In the genomic region with DNA sequence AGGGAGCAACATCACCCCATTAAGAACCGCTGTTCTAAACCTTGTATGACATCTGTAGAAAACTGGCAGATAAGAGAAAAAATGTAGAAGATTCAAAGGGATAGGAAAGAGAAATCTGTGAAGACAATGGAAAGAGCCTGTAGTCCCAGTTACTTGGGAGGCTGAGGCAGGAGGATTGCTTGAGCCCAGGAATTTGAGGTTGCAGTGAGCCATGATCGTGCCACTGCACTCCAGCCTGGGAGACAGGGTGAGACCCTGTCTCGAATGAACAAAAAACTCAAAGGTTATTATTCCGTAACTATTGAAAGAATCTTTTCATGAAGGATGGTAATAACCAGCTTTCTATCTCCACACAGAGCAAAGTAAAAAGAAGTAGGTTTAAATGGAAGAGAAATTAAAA, we compare ENCODE assay signal across 23 cellular contexts. TPM values are rescaled to one million over a fixed set of nuclear protein-coding genes. Genes with fewer than 3 reads are reported as not detected.
"Had no signal": no experiment of that assay in that cellular context is flagged by ENCODE, and none has a peak within 500 bp of the region (broad histone marks: within the 10 kb centered on the region; RNA-seq: fewer than 3 reads in every experiment).

No MANE protein-coding gene starts in this region.

- DNase-seq: activated CD4-positive, alpha-beta T cell treated with anti-CD3 and anti-CD28 coated beads for 48 hours; activated CD4-positive, alpha-beta T cell treated with anti-CD3 and anti-CD28 coated beads, Interleukin-2, amount 50 U/mL, for 48 hours; activated CD4-positive, CD25-positive, alpha-beta regulatory T cell treated with anti-CD3 and anti-CD28 coated beads, Interleukin-2, amount 50 U/mL, for 72 hours; activated CD8-positive, alpha-beta memory T cell treated with anti-CD3 and anti-CD28 coated beads, Interleukin-2, amount 10 ng/mL, durations not matched to agents 7 days and 5 days; activated effector memory CD4-positive, alpha-beta T cell treated with anti-CD3 and anti-CD28 coated beads, Interleukin-2, amount 50 U/mL, for 16 hours; activated naive CD4-positive, alpha-beta T cell treated with Interleukin-2 at 50 U/mL for 16 hours; activated naive CD8-positive, alpha-beta T cell treated with anti-CD3 and anti-CD28 coated beads, Interleukin-2, amount 50 U/mL, for 24 hours; activated T-cell treated with anti-CD3 and anti-CD28 coated beads, Interleukin-2, amount 50 U/mL, for 24 hours; amniotic stem cell; body of pancreas; Kasumi-1; NCI-H1105 treated with DMSO at 0.1 percent for 48 hours; NCI-H1436 treated with DMSO at 0.1 percent for 48 hours; NCI-H187; NCI-H2081; PC-3; SHP77 treated with DMSO at 0.1 percent for 48 hours had no signal

- H3K27ac ChIP-seq: ascending aorta had no signal

- H3K4me1 Mint-ChIP-seq: central memory CD8-positive, alpha-beta T cell had no signal

- H3K36me3 ChIP-seq: ascending aorta had no signal

- ATAC-seq: activated CD8-positive, alpha-beta memory T cell treated with anti-CD3 and anti-CD28 coated beads, Interleukin-2, amount 10 ng/mL, durations not matched to agents 7 days and 5 days; activated naive CD4-positive, alpha-beta T cell treated with anti-CD3 and anti-CD28 coated beads, Interleukin-2, amount 50 U/mL, for 72 hours; activated naive CD8-positive, alpha-beta T cell treated with anti-CD3 and anti-CD28 coated beads, Interleukin-2, amount 50 U/mL, for 24 hours; body of pancreas; PC-3; WTC11 had no signal

- H3K4me3 ChIP-seq: ascending aorta, body of pancreas had no signal

- H3K9me3 ChIP-seq: ascending aorta, body of pancreas had no signal

- H3K27me3 ChIP-seq: ascending aorta, body of pancreas had no signal

- H3K9me3 Mint-ChIP-seq: activated naive CD4-positive, alpha-beta T cell treated with anti-CD3 and anti-CD28 coated beads, Interleukin-2, amount 50 U/mL, for 72 hours; activated naive CD8-positive, alpha-beta T cell treated with anti-CD3 and anti-CD28 coated beads, Interleukin-2, amount 50 U/mL, for 24 hours; activated T-cell treated with anti-CD3 and anti-CD28 coated beads, Interleukin-2, amount 50 U/mL, for 24 hours; activated T-helper 1 cell treated with anti-CD3 and anti-CD28 coated beads, Interleukin-12 subunit alpha, Interleukin-12 subunit beta, Interleukin-2, Interleukin-4 antibody, amounts not matched to agents 30 ng/mL and 10 ng/mL and 1 ng/mL, durations not matched to agents 14 hours and 24 hours and 36 hours; central memory CD8-positive, alpha-beta T cell; T-helper 1 cell treated with Interleukin-12 subunit alpha and Interleukin-12 subunit beta and Interleukin-4 antibody, amounts not matched to agents 30 μg/mL and 1 μg/mL, for 36 hours; WTC11 had no signal

- H3K36me3 Mint-ChIP-seq: activated CD8-positive, alpha-beta memory T cell treated with anti-CD3 and anti-CD28 coated beads, Interleukin-2, amount 10 ng/mL, durations not matched to agents 7 days and 5 days; activated naive CD4-positive, alpha-beta T cell treated with anti-CD3 and anti-CD28 coated beads, Interleukin-2, amount 50 U/mL, for 72 hours; WTC11 had no signal

- H3K4me3 Mint-ChIP-seq: activated CD8-positive, alpha-beta memory T cell treated with anti-CD3 and anti-CD28 coated beads, Interleukin-2, amount 10 ng/mL, durations not matched to agents 7 days and 5 days; activated naive CD8-positive, alpha-beta T cell treated with anti-CD3 and anti-CD28 coated beads, Interleukin-2, amount 50 U/mL, for 24 hours; activated T-cell treated with anti-CD3 and anti-CD28 coated beads, Interleukin-2, amount 50 U/mL, for 24 hours; activated T-helper 1 cell treated with anti-CD3 and anti-CD28 coated beads, Interleukin-12 subunit alpha, Interleukin-12 subunit beta, Interleukin-2, Interleukin-4 antibody, amounts not matched to agents 30 ng/mL and 10 ng/mL and 1 ng/mL, durations not matched to agents 14 hours and 24 hours and 36 hours; central memory CD8-positive, alpha-beta T cell; T-helper 1 cell treated with Interleukin-12 subunit alpha and Interleukin-12 subunit beta and Interleukin-4 antibody, amounts not matched to agents 30 μg/mL and 1 μg/mL, for 36 hours; WTC11 had no signal

- H3K27ac Mint-ChIP-seq: activated CD8-positive, alpha-beta memory T cell treated with anti-CD3 and anti-CD28 coated beads, Interleukin-2, amount 10 ng/mL, durations not matched to agents 7 days and 5 days; activated naive CD4-positive, alpha-beta T cell treated with anti-CD3 and anti-CD28 coated beads, Interleukin-2, amount 50 U/mL, for 72 hours; activated naive CD8-positive, alpha-beta T cell treated with anti-CD3 and anti-CD28 coated beads, Interleukin-2, amount 50 U/mL, for 24 hours; activated T-cell treated with anti-CD3 and anti-CD28 coated beads, Interleukin-2, amount 50 U/mL, for 24 hours; activated T-helper 1 cell treated with anti-CD3 and anti-CD28 coated beads, Interleukin-12 subunit alpha, Interleukin-12 subunit beta, Interleukin-2, Interleukin-4 antibody, amounts not matched to agents 30 ng/mL and 10 ng/mL and 1 ng/mL, durations not matched to agents 14 hours and 24 hours and 36 hours; T-helper 1 cell treated with Interleukin-12 subunit alpha and Interleukin-12 subunit beta and Interleukin-4 antibody, amounts not matched to agents 30 μg/mL and 1 μg/mL, for 36 hours; WTC11 had no signal

RNA-seq across cellular contexts. Expression of a gene that starts 1.6 kb away (rescaled TPM):
- total RNA-seq: activated naive CD4-positive, alpha-beta T cell treated with anti-CD3 and anti-CD28 coated beads, Interleukin-2, amount 50 U/mL, for 72 hours; activated T-helper 1 cell treated with anti-CD3 and anti-CD28 coated beads, Interleukin-12 subunit alpha, Interleukin-12 subunit beta, Interleukin-2, Interleukin-4 antibody, amounts not matched to agents 30 ng/mL and 10 ng/mL and 1 ng/mL, durations not matched to agents 14 hours and 24 hours and 36 hours had no signal
